Comparison of ENCODE assay signal across 8 cellular contexts in the genomic region with DNA sequence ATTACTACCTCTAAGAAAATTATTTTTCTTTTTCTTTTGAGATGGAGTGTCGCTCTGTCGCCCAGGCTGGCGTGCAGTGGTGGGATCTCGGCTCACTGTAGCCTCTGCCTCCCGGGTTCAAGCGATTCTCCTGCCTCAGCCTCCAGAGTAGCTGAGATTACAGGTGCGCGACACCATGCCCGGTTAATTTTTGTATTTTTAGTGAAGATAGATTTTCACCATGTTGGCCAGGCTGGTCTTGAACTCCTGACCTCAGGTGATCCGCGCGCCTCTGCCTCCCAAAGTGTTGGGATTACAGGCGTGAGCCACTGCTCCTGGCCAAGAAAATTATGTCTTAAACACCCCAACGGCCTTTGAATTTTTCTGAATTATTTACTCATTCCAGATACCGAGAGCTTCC. TPM values are rescaled to one million over a fixed set of nuclear protein-coding genes. Genes with fewer than 3 reads are reported as not detected.
DNase-seq lines count a peak whose midpoint lies in the region; ATAC-seq and TF ChIP-seq lines count a peak whose summit lies in the region.
"Not testable (repeated sequence)": the region's sequence is repeated elsewhere in the genome, so short reads cannot be mapped to it uniquely, and the experiment has no call there.

No MANE protein-coding gene starts in this region.

- H3K79me2 ChIP-seq in ACC112 (ENCODE audit: control insufficient read depth, insufficient read depth, low read length, unreplicated experiment) = not testable (repeated sequence)

- not testable (repeated sequence) for ATAC-seq in stimulated activated memory B cell treated with anti-CD40 and anti-IgM and Interleukin-4, amounts not matched to agents 10 μg/mL and 1 μg/mL and 100 μg/mL, for 72 hours

- not testable (repeated sequence) for H3K9me3 ChIP-seq in colonic mucosa

- H3K27me3 Mint-ChIP-seq in T-helper 1 cell treated with Interleukin-12 subunit alpha and Interleukin-12 subunit beta and Interleukin-4 antibody, amounts not matched to agents 30 μg/mL and 1 μg/mL, for 36 hours (ENCODE audit: low read depth); activated naive CD4-positive, alpha-beta T cell treated with anti-CD3 and anti-CD28 coated beads for 36 hours (ENCODE audit: low read depth); nephron (ENCODE audit: low read depth); stimulated activated memory B cell treated with anti-CD40 and anti-IgM and Interleukin-4, amounts not matched to agents 10 μg/mL and 1 μg/mL and 100 μg/mL, for 72 hours: not testable (repeated sequence)
- peaks cover 9 to 18% (median 10%) of the 10 kb centered on the region in 3 donors for H3K27me3 Mint-ChIP-seq in immature natural killer cell (ENCODE audit: low read depth in 3 of 3)

- peak overlapping the region; percentile 41 for H3K27ac Mint-ChIP-seq in T-helper 1 cell treated with Interleukin-12 subunit alpha and Interleukin-12 subunit beta and Interleukin-4 antibody, amounts not matched to agents 30 μg/mL and 1 μg/mL, for 36 hours
- peak overlapping the region; percentile 96 for H3K27ac Mint-ChIP-seq in activated naive CD4-positive, alpha-beta T cell treated with anti-CD3 and anti-CD28 coated beads for 36 hours
- H3K27ac Mint-ChIP-seq in immature natural killer cell (peak overlapping the region; percentile 98 to 100 (median 99)), nephron (peak overlapping the region in 1 of 3 experiments; percentile 96)
- H3K27ac Mint-ChIP-seq in stimulated activated memory B cell treated with anti-CD40 and anti-IgM and Interleukin-4, amounts not matched to agents 10 μg/mL and 1 μg/mL and 100 μg/mL, for 72 hours = peak overlapping the region; percentile 99

- not testable (repeated sequence) for H3K27me3 ChIP-seq in ACC112 (ENCODE audit: insufficient read depth, low read length); colonic mucosa

- peaks cover 46% of the 10 kb centered on the region for H3K4me1 Mint-ChIP-seq in T-helper 1 cell treated with Interleukin-12 subunit alpha and Interleukin-12 subunit beta and Interleukin-4 antibody, amounts not matched to agents 30 μg/mL and 1 μg/mL, for 36 hours (ENCODE audit: low read depth)
- peaks cover 53% of the 10 kb centered on the region for H3K4me1 Mint-ChIP-seq in activated naive CD4-positive, alpha-beta T cell treated with anti-CD3 and anti-CD28 coated beads for 36 hours (ENCODE audit: low read depth)
- H3K4me1 Mint-ChIP-seq in immature natural killer cell (peaks cover 51% of the 10 kb centered on the region in 2 donors), nephron (peaks cover 17% of the 10 kb centered on the region)
- peaks cover 46% of the 10 kb centered on the region for H3K4me1 Mint-ChIP-seq in stimulated activated memory B cell treated with anti-CD40 and anti-IgM and Interleukin-4, amounts not matched to agents 10 μg/mL and 1 μg/mL and 100 μg/mL, for 72 hours

- not testable (repeated sequence) for H3K36me3 ChIP-seq in ACC112 (ENCODE audit: insufficient read depth, low read length); colonic mucosa

- not testable (repeated sequence) for H2AFZ ChIP-seq in ACC112 (ENCODE audit: low read length, unreplicated experiment)

- intact Hi-C loops in activated naive CD4-positive, alpha-beta T cell treated with anti-CD3 and anti-CD28 coated beads for 36 hours (cut with micrococcal nuclease); colonic mucosa (cut with DNase I): not testable (repeated sequence)

- not testable (repeated sequence) for H3K27ac ChIP-seq in ACC112 (ENCODE audit: low read depth, low read length)
- H3K27ac ChIP-seq in colonic mucosa = peak overlapping the region; percentile 93

- CTCF ChIA-PET in activated naive CD4-positive, alpha-beta T cell treated with anti-CD3 and anti-CD28 coated beads for 36 hours (lab: Charles Lee) = interaction anchor here (0.6 to 1.6 kb wide), 6 partner anchors 8 to 69 kb away, joined by 3 read pairs; no protein-coding TSS in a partner anchor

- DNase-seq in Jurkat, Clone E6-1 (ENCODE audit: low read depth, low spot score); activated naive CD4-positive, alpha-beta T cell treated with anti-CD3 and anti-CD28 coated beads for 36 hours; colonic mucosa; immature natural killer cell: not testable (repeated sequence)

- not testable (repeated sequence) for H3K9ac ChIP-seq in colonic mucosa (ENCODE audit: low read depth in 2 of 2, low read length in 2 of 2)

- peak overlapping the region; percentile 96 for H3K4me3 Mint-ChIP-seq in T-helper 1 cell treated with Interleukin-12 subunit alpha and Interleukin-12 subunit beta and Interleukin-4 antibody, amounts not matched to agents 30 μg/mL and 1 μg/mL, for 36 hours
- peak overlapping the region; percentile 39 for H3K4me3 Mint-ChIP-seq in activated naive CD4-positive, alpha-beta T cell treated with anti-CD3 and anti-CD28 coated beads for 36 hours
- H3K4me3 Mint-ChIP-seq in immature natural killer cell (peak overlapping the region in 3 of 5 donors; percentile 20 to 99 (median 92)), nephron (peak overlapping the region in 2 of 3 experiments; percentile 6 to 42)
- not testable (repeated sequence) for H3K4me3 Mint-ChIP-seq in stimulated activated memory B cell treated with anti-CD40 and anti-IgM and Interleukin-4, amounts not matched to agents 10 μg/mL and 1 μg/mL and 100 μg/mL, for 72 hours

- H3K4me3 ChIP-seq in ACC112 (ENCODE audit: low read depth, low read length) = peak overlapping the region; percentile 84
- peak overlapping the region; percentile 94 for H3K4me3 ChIP-seq in Jurkat, Clone E6-1 (ENCODE audit: low read length)
- H3K4me3 ChIP-seq in colonic mucosa = not testable (repeated sequence)

- TF ChIP-seq CTCF in colonic mucosa (IDR thresholded peaks at IDR 0.05); nephron (IDR thresholded peaks at IDR 0.05; ENCODE audit: unreplicated experiment in 3 of 3): not testable (repeated sequence)

- not testable (repeated sequence) for H3K36me3 Mint-ChIP-seq in T-helper 1 cell treated with Interleukin-12 subunit alpha and Interleukin-12 subunit beta and Interleukin-4 antibody, amounts not matched to agents 30 μg/mL and 1 μg/mL, for 36 hours (ENCODE audit: low read depth); activated naive CD4-positive, alpha-beta T cell treated with anti-CD3 and anti-CD28 coated beads for 36 hours (ENCODE audit: low read depth); immature natural killer cell; nephron (ENCODE audit: low read depth); stimulated activated memory B cell treated with anti-CD40 and anti-IgM and Interleukin-4, amounts not matched to agents 10 μg/mL and 1 μg/mL and 100 μg/mL, for 72 hours

- not testable (repeated sequence) for H3K9me3 Mint-ChIP-seq in T-helper 1 cell treated with Interleukin-12 subunit alpha and Interleukin-12 subunit beta and Interleukin-4 antibody, amounts not matched to agents 30 μg/mL and 1 μg/mL, for 36 hours; activated naive CD4-positive, alpha-beta T cell treated with anti-CD3 and anti-CD28 coated beads for 36 hours; immature natural killer cell; nephron; stimulated activated memory B cell treated with anti-CD40 and anti-IgM and Interleukin-4, amounts not matched to agents 10 μg/mL and 1 μg/mL and 100 μg/mL, for 72 hours

- not testable (repeated sequence) for H3K4me1 ChIP-seq in ACC112 (ENCODE audit: control insufficient read depth, insufficient read depth, low read length, unreplicated experiment); colonic mucosa

RNA-seq across cellular contexts. Expression of a gene that starts 19.6 kb away (rescaled TPM):
- 3.0 TPM for polyA plus RNA-seq in Jurkat, Clone E6-1 (2012; ENCODE audit: insufficient read depth, insufficient read length)
- total RNA-seq in activated naive CD4-positive, alpha-beta T cell treated with anti-CD3 and anti-CD28 coated beads for 36 hours = 1 to 10 TPM; 2.3 to 2.7 TPM
- total RNA-seq in colonic mucosa = 1 to 10 TPM; 2.8 to 4.5 TPM
- 10 to 100 TPM in 2 of 3 donors, 1 to 10 TPM in 1; 7.7 to 15.8 (median 13.0) TPM for polyA plus RNA-seq in immature natural killer cell

RNA-seq across cellular contexts. Expression of a gene that starts 47.6 kb away (rescaled TPM):
- 315 TPM for polyA plus RNA-seq in Jurkat, Clone E6-1 (2012; ENCODE audit: insufficient read depth, insufficient read length)
- total RNA-seq in activated naive CD4-positive, alpha-beta T cell treated with anti-CD3 and anti-CD28 coated beads for 36 hours = 100 to 1,000 TPM; 379 to 383 TPM
- total RNA-seq in colonic mucosa = 100 to 1,000 TPM; 250 to 394 TPM
- polyA plus RNA-seq in immature natural killer cell = 100 to 1,000 TPM; 184 to 274 (median 203) TPM
